ENCODE assay signal across 8 cellular contexts in the genomic region with DNA sequence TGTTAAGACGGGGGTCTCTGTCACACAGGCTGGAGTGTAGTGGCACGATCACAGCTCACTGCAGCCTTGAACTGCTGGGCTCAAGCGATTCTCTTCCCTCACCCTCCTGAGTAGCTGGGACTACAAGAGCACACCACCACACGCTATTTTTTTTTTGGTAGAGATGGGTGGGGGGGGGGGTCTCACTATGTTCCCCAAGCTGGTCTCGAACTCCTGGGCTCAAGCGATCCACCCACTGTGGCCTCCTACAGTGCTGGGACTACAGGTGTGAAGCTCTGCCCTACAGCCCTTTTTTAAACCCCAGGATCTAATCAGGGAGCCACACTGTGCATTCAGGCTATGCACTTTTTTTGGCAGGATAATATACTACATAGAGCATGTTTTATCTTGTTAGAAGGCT. TPM values are rescaled to one million over a fixed set of nuclear protein-coding genes. Genes with fewer than 3 reads are reported as not detected.
DNase-seq lines count a peak whose midpoint lies in the region; ATAC-seq lines count a peak whose summit lies in the region.

No MANE protein-coding gene starts in this region.

- intact Hi-C loops in activated T-helper 1 cell treated with anti-CD3 and anti-CD28 coated beads, Interleukin-12 subunit alpha, Interleukin-12 subunit beta, Interleukin-2, Interleukin-4 antibody, amounts not matched to agents 30 ng/mL and 10 ng/mL and 1 ng/mL, durations not matched to agents 14 hours and 24 hours and 36 hours (cut with micrococcal nuclease) = loop anchor here (1.0 to 10.0 kb wide), 2 partner anchors 40 to 1175 kb away; a partner anchor contains a TSS

- H3K27me3 Mint-ChIP-seq in T-helper 1 cell treated with Interleukin-12 subunit alpha and Interleukin-12 subunit beta and Interleukin-4 antibody, amounts not matched to agents 30 μg/mL and 1 μg/mL, for 36 hours (ENCODE audit: low read depth) = no peaks in the 10 kb centered on the region
- H3K27me3 Mint-ChIP-seq in activated T-helper 1 cell treated with anti-CD3 and anti-CD28 coated beads, Interleukin-12 subunit alpha, Interleukin-12 subunit beta, Interleukin-2, Interleukin-4 antibody, amounts not matched to agents 30 ng/mL and 10 ng/mL and 1 ng/mL, durations not matched to agents 14 hours and 24 hours and 36 hours (ENCODE audit: insufficient read depth) = no peaks in the 10 kb centered on the region
- no peaks in the 10 kb centered on the region for H3K27me3 Mint-ChIP-seq in stimulated activated naive CD8-positive, alpha-beta T cell treated with anti-CD3 and anti-CD28 coated beads, Interleukin-15, amount 100 ng/mL, for 72 hours

- peaks cover 25% of the 10 kb centered on the region for H3K36me3 ChIP-seq in iPS-18a (ENCODE audit: control insufficient read depth, low read depth, low read length)

- peak overlapping the region; percentile 72 for H3K9ac ChIP-seq in iPS-18a (ENCODE audit: low read length)

- peaks cover 9% of the 10 kb centered on the region for H3K9me3 Mint-ChIP-seq in T-helper 1 cell treated with Interleukin-12 subunit alpha and Interleukin-12 subunit beta and Interleukin-4 antibody, amounts not matched to agents 30 μg/mL and 1 μg/mL, for 36 hours
- peaks cover 8% of the 10 kb centered on the region for H3K9me3 Mint-ChIP-seq in activated T-helper 1 cell treated with anti-CD3 and anti-CD28 coated beads, Interleukin-12 subunit alpha, Interleukin-12 subunit beta, Interleukin-2, Interleukin-4 antibody, amounts not matched to agents 30 ng/mL and 10 ng/mL and 1 ng/mL, durations not matched to agents 14 hours and 24 hours and 36 hours
- peaks cover 0 to 7% of the 10 kb centered on the region in 2 donors for H3K9me3 Mint-ChIP-seq in stimulated activated naive CD8-positive, alpha-beta T cell treated with anti-CD3 and anti-CD28 coated beads, Interleukin-15, amount 100 ng/mL, for 72 hours

- peak overlapping the region; percentile 93 for H3K4me3 Mint-ChIP-seq in T-helper 1 cell treated with Interleukin-12 subunit alpha and Interleukin-12 subunit beta and Interleukin-4 antibody, amounts not matched to agents 30 μg/mL and 1 μg/mL, for 36 hours
- H3K4me3 Mint-ChIP-seq in activated T-helper 1 cell treated with anti-CD3 and anti-CD28 coated beads, Interleukin-12 subunit alpha, Interleukin-12 subunit beta, Interleukin-2, Interleukin-4 antibody, amounts not matched to agents 30 ng/mL and 10 ng/mL and 1 ng/mL, durations not matched to agents 14 hours and 24 hours and 36 hours = peak overlapping the region; percentile 92
- H3K4me3 Mint-ChIP-seq in stimulated activated naive CD8-positive, alpha-beta T cell treated with anti-CD3 and anti-CD28 coated beads, Interleukin-15, amount 100 ng/mL, for 72 hours = peak overlapping the region; percentile 96 to 97

- H3K27me3 ChIP-seq in iPS-18a (ENCODE audit: control insufficient read depth, insufficient read depth, low read length) = no peaks in the 10 kb centered on the region

- DNase-seq in T-helper 1 cell (no peak), NCI-H2171 treated with DMSO at 0.1 percent for 48 hours (lab: John Stamatoyannopoulos, UW) (no peak), GM19238 (ENCODE audit: insufficient read length, low spot score) (no peak), SK-N-DZ (ENCODE audit: low spot score) (no peak)
- DNase-seq in activated T-helper 1 cell treated with anti-CD3 and anti-CD28 coated beads, Interleukin-12 subunit alpha, Interleukin-12 subunit beta, Interleukin-2, Interleukin-4 antibody, amounts not matched to agents 30 ng/mL and 10 ng/mL and 1 ng/mL, durations not matched to agents 14 hours and 24 hours and 36 hours (ENCODE audit: low spot score) = no peak
- no peak for DNase-seq in stimulated activated naive CD8-positive, alpha-beta T cell treated with anti-CD3 and anti-CD28 coated beads, Interleukin-15, amount 100 ng/mL, for 72 hours

- H3K9me3 ChIP-seq in iPS-18a (ENCODE audit: control insufficient read depth, low read depth, low read length) = peaks cover 3% of the 10 kb centered on the region

- peak overlapping the region; percentile 89 for H3K27ac Mint-ChIP-seq in T-helper 1 cell treated with Interleukin-12 subunit alpha and Interleukin-12 subunit beta and Interleukin-4 antibody, amounts not matched to agents 30 μg/mL and 1 μg/mL, for 36 hours
- H3K27ac Mint-ChIP-seq in activated T-helper 1 cell treated with anti-CD3 and anti-CD28 coated beads, Interleukin-12 subunit alpha, Interleukin-12 subunit beta, Interleukin-2, Interleukin-4 antibody, amounts not matched to agents 30 ng/mL and 10 ng/mL and 1 ng/mL, durations not matched to agents 14 hours and 24 hours and 36 hours = peak overlapping the region; percentile 93
- peak overlapping the region; percentile 21 to 89 for H3K27ac Mint-ChIP-seq in stimulated activated naive CD8-positive, alpha-beta T cell treated with anti-CD3 and anti-CD28 coated beads, Interleukin-15, amount 100 ng/mL, for 72 hours

- no peak overlapping the region for H3K27ac ChIP-seq in iPS-18a (ENCODE audit: low read length)

- no peak for ATAC-seq in stimulated activated naive CD8-positive, alpha-beta T cell treated with anti-CD3 and anti-CD28 coated beads, Interleukin-15, amount 100 ng/mL, for 72 hours

- peak overlapping the region; percentile 88 for H3K4me3 ChIP-seq in iPS-18a (ENCODE audit: low read length)

- peaks cover 29% of the 10 kb centered on the region for H3K36me3 Mint-ChIP-seq in T-helper 1 cell treated with Interleukin-12 subunit alpha and Interleukin-12 subunit beta and Interleukin-4 antibody, amounts not matched to agents 30 μg/mL and 1 μg/mL, for 36 hours (ENCODE audit: low read depth)
- peaks cover 33% of the 10 kb centered on the region for H3K36me3 Mint-ChIP-seq in activated T-helper 1 cell treated with anti-CD3 and anti-CD28 coated beads, Interleukin-12 subunit alpha, Interleukin-12 subunit beta, Interleukin-2, Interleukin-4 antibody, amounts not matched to agents 30 ng/mL and 10 ng/mL and 1 ng/mL, durations not matched to agents 14 hours and 24 hours and 36 hours (ENCODE audit: low read depth)

- peaks cover 19% of the 10 kb centered on the region for H3K4me1 ChIP-seq in iPS-18a (ENCODE audit: control insufficient read depth, low read depth, low read length)

- H3K4me1 Mint-ChIP-seq in T-helper 1 cell treated with Interleukin-12 subunit alpha and Interleukin-12 subunit beta and Interleukin-4 antibody, amounts not matched to agents 30 μg/mL and 1 μg/mL, for 36 hours (ENCODE audit: low read depth) = peaks cover 54% of the 10 kb centered on the region
- H3K4me1 Mint-ChIP-seq in activated T-helper 1 cell treated with anti-CD3 and anti-CD28 coated beads, Interleukin-12 subunit alpha, Interleukin-12 subunit beta, Interleukin-2, Interleukin-4 antibody, amounts not matched to agents 30 ng/mL and 10 ng/mL and 1 ng/mL, durations not matched to agents 14 hours and 24 hours and 36 hours (ENCODE audit: low read depth) = peaks cover 73% of the 10 kb centered on the region
- peaks cover 67% of the 10 kb centered on the region for H3K4me1 Mint-ChIP-seq in stimulated activated naive CD8-positive, alpha-beta T cell treated with anti-CD3 and anti-CD28 coated beads, Interleukin-15, amount 100 ng/mL, for 72 hours

RNA-seq across cellular contexts. Expression of a gene that starts 1.4 kb away (rescaled TPM):
- 100 and 106 TPM in 2 replicates for total RNA-seq in activated T-helper 1 cell treated with anti-CD3 and anti-CD28 coated beads, Interleukin-12 subunit alpha, Interleukin-12 subunit beta, Interleukin-2, Interleukin-4 antibody, amounts not matched to agents 30 ng/mL and 10 ng/mL and 1 ng/mL, durations not matched to agents 14 hours and 24 hours and 36 hours
- polyA plus RNA-seq in SK-N-DZ (2014; cell fraction: cytosol; rRNA removed) = 64.9 and 69.2 TPM in 2 replicates
- polyA plus RNA-seq in SK-N-DZ (2014; cell fraction: nucleus; rRNA removed) = 32.5 and 37.8 TPM in 2 replicates

RNA-seq across cellular contexts. Expression of a gene that starts 3.4 kb away (rescaled TPM):
- total RNA-seq in activated T-helper 1 cell treated with anti-CD3 and anti-CD28 coated beads, Interleukin-12 subunit alpha, Interleukin-12 subunit beta, Interleukin-2, Interleukin-4 antibody, amounts not matched to agents 30 ng/mL and 10 ng/mL and 1 ng/mL, durations not matched to agents 14 hours and 24 hours and 36 hours = 91.6 and 96.3 TPM in 2 replicates
- polyA plus RNA-seq in SK-N-DZ (2014; cell fraction: cytosol; rRNA removed) = 26.1 and 28.1 TPM in 2 replicates
- polyA plus RNA-seq in SK-N-DZ (2014; cell fraction: nucleus; rRNA removed) = 134 and 192 TPM in 2 replicates
